In genomic region chr17:34176440-34176839, GRCh38 we compare ENCODE assay signal across 25 cellular contexts.
"Had no signal": no experiment of that assay in that cellular context is flagged by ENCODE, and none has a peak within 500 bp of the region (broad histone marks: within the 10 kb centered on the region; RNA-seq: fewer than 3 reads in every experiment).

No MANE protein-coding gene starts in this region.

- H3K4me1 ChIP-seq: right lobe of liver, testis had no signal

- H3K4me3 ChIP-seq: hepatocyte, left ventricle myocardium inferior, lung, ovary, right atrium auricular region, right lobe of liver, smooth muscle cell, stomach, testis, thyroid gland, transverse colon, upper lobe of right lung had no signal

- H3K4me1 Mint-ChIP-seq: mesothelial cell of epicardium; naive B cell; stimulated activated memory B cell treated with anti-CD40 and anti-IgM and Interleukin-4, amounts not matched to agents 10 μg/mL and 1 μg/mL and 100 μg/mL, for 72 hours had no signal

- H3K36me3 Mint-ChIP-seq: mesothelial cell of epicardium; naive B cell; natural killer cell; stimulated activated memory B cell treated with anti-CD40 and anti-IgM and Interleukin-4, amounts not matched to agents 10 μg/mL and 1 μg/mL and 100 μg/mL, for 72 hours had no signal

- H3K27me3 ChIP-seq: ovary, right atrium auricular region, right lobe of liver, testis, thyroid gland, upper lobe of right lung had no signal

- H3K4me2 ChIP-seq: hepatocyte had no signal

- H3K27ac Mint-ChIP-seq: mesothelial cell of epicardium; natural killer cell; nephron progenitor cell; progenitor cell of endocrine pancreas; stimulated activated memory B cell treated with anti-CD40 and anti-IgM and Interleukin-4, amounts not matched to agents 10 μg/mL and 1 μg/mL and 100 μg/mL, for 72 hours had no signal

- H3K9me3 ChIP-seq: left ventricle myocardium inferior, ovary, right atrium auricular region, right lobe of liver, testis, thyroid gland, transverse colon, upper lobe of right lung had no signal

- ATAC-seq: natural killer cell; right lobe of liver; stimulated activated memory B cell treated with anti-CD40 and anti-IgM and Interleukin-4, amounts not matched to agents 10 μg/mL and 1 μg/mL and 100 μg/mL, for 72 hours; upper lobe of right lung had no signal

- H3K79me2 ChIP-seq: hepatocyte had no signal

- H3K27ac ChIP-seq: hepatocyte, ovary, right lobe of liver, testis, thyroid gland, upper lobe of right lung had no signal

- H3K9me3 Mint-ChIP-seq: natural killer cell; stimulated activated memory B cell treated with anti-CD40 and anti-IgM and Interleukin-4, amounts not matched to agents 10 μg/mL and 1 μg/mL and 100 μg/mL, for 72 hours had no signal

- FAIRE-seq: urothelium cell line had no signal

- H3K4me3 Mint-ChIP-seq: mesothelial cell of epicardium; naive B cell; natural killer cell; nephron progenitor cell; stimulated activated memory B cell treated with anti-CD40 and anti-IgM and Interleukin-4, amounts not matched to agents 10 μg/mL and 1 μg/mL and 100 μg/mL, for 72 hours had no signal

- H2AFZ ChIP-seq: hepatocyte had no signal

- DNase-seq: left ventricle myocardium inferior; mesendoderm; naive B cell; natural killer cell; nephron progenitor cell; ovary; right lobe of liver; stimulated activated CD4-positive, alpha-beta T cell treated with anti-CD3 and anti-CD28 coated beads, Interleukin-1b, Interleukin-23, amount 100 ng/mL, for 48 hours; stimulated activated CD4-positive, alpha-beta T cell treated with anti-CD3 and anti-CD28 coated beads, Interleukin-2, amount 100 ng/mL, for 48 hours; stimulated activated CD4-positive, alpha-beta T cell treated with anti-CD3 and anti-CD28 coated beads, Interleukin-4, amount 100 ng/mL, for 4 hours; stimulated activated CD8-positive, alpha-beta memory T cell treated with anti-CD3 and anti-CD28 coated beads, Interleukin-4, amount 100 ng/mL, for 48 hours; stimulated activated naive CD4-positive, alpha-beta T cell treated with Interleukin-2 at 50 U/mL for 16 hours; stomach; testis; thyroid gland; transverse colon; upper lobe of right lung had no signal

- H3K36me3 ChIP-seq: left ventricle myocardium inferior, ovary, right atrium auricular region, right lobe of liver, stomach, thyroid gland, transverse colon, upper lobe of right lung had no signal
